ENCODE assay signal across 8 cellular contexts in genomic region chr7:151349507-151349853, GRCh38. TPM values are rescaled to one million over a fixed set of nuclear protein-coding genes. Genes with fewer than 3 reads are reported as not detected.
DNase-seq lines count a peak whose midpoint lies in the region; ATAC-seq, FAIRE-seq and TF ChIP-seq lines count a peak whose summit lies in the region.

No MANE protein-coding gene starts in this region.

- peak overlapping the region; percentile 92 for H3K27ac Mint-ChIP-seq in mesothelial cell of epicardium

- no peak for TF ChIP-seq POLR2A in GM12892 (IDR thresholded peaks at IDR 0.05; ENCODE audit: low read depth, low read length)

- FAIRE-seq in GM12892 (lab: Jason Lieb, UNC), result no peak

- peaks cover 22% of the 10 kb centered on the region for H3K36me3 Mint-ChIP-seq in mesothelial cell of epicardium

- no peaks in the 10 kb centered on the region for H3K9me3 Mint-ChIP-seq in mesothelial cell of epicardium

- H3K4me1 Mint-ChIP-seq in mesothelial cell of epicardium, result peaks cover 9% of the 10 kb centered on the region

- TF ChIP-seq CTCF in mesothelial cell of epicardium (IDR thresholded peaks at IDR 0.05; ENCODE audit: unreplicated experiment), result no peak

- ATAC-seq in GM18508 (IDR thresholded peaks at IDR 0.05; ENCODE audit: insufficient read depth, unreplicated experiment) (peak; percentile 21), HG02571 (IDR thresholded peaks at IDR 0.05; ENCODE audit: unreplicated experiment) (peak; percentile 47)

- DNase-seq in RPMI8226, result peak; percentile 20
- no peak for DNase-seq in mesothelial cell of epicardium (ENCODE audit: low spot score in 2 of 2, unreplicated experiment in 2 of 2)
- no peak for DNase-seq in NCI-H748 (lab: John Stamatoyannopoulos, UW; ENCODE audit: unreplicated experiment)
- DNase-seq in hepatic stellate cell (ENCODE audit: low spot score), result no peak
- DNase-seq in NCI-H128 (lab: John Stamatoyannopoulos, UW; ENCODE audit: unreplicated experiment), result no peak
- no peak for DNase-seq in GM12892 (ENCODE audit: insufficient read length)

- no peaks in the 10 kb centered on the region for H3K27me3 Mint-ChIP-seq in mesothelial cell of epicardium (ENCODE audit: low read depth)

- H3K4me3 Mint-ChIP-seq in mesothelial cell of epicardium, result peak overlapping the region; percentile 51

RNA-seq across cellular contexts. Expression of gene NUB1, which starts 7.9 kb away (rescaled TPM):
- 47.7 to 52.4 TPM (median 52.3 TPM) in 3 replicates for total RNA-seq in mesothelial cell of epicardium
- polyA plus RNA-seq in GM12892 (2012; ENCODE audit: missing spikeins), result 46.7 TPM
